10 cellular contexts compared by ENCODE assay signal in genomic region chr4:169025184-169025583, GRCh38. TPM values are rescaled to one million over a fixed set of nuclear protein-coding genes. Genes with fewer than 3 reads are reported as not detected.
DNase-seq lines count a peak whose midpoint lies in the region; ATAC-seq and TF ChIP-seq lines count a peak whose summit lies in the region.
"Had no signal": no experiment of that assay in that cellular context is flagged by ENCODE, and none has a peak within 500 bp of the region (broad histone marks: within the 10 kb centered on the region; RNA-seq: fewer than 3 reads in every experiment).

No MANE protein-coding gene starts in this region.

- no peaks in the 10 kb centered on the region for H3K36me3 ChIP-seq in Loucy (ENCODE audit: insufficient read depth, low read length)
- H3K36me3 ChIP-seq in mesenchymal stem cell (ENCODE audit: control insufficient read depth in 1 of 2, insufficient read depth in 2 of 2, low read depth in 1 of 2, low read length in 2 of 2): no peaks in the 10 kb centered on the region
- H3K36me3 ChIP-seq: BLaER1 had no signal

- H2BK12ac ChIP-seq in mesenchymal stem cell (ENCODE audit: low read length in 2 of 2): no peak overlapping the region

- no peak overlapping the region for H2BK15ac ChIP-seq in mesenchymal stem cell (ENCODE audit: low read depth, poor library complexity, severe bottlenecking)

- H2AFZ ChIP-seq in Loucy (ENCODE audit: low read length) (0 out of 2 replicates have a peak overlapping the region, but pooled peaks have one; percentile 6), mesenchymal stem cell (ENCODE audit: low read depth, low read length) (no peak overlapping the region)

- H3K4ac ChIP-seq in mesenchymal stem cell (ENCODE audit: low read depth in 1 of 2, low read length in 2 of 2): no peak overlapping the region

- H3K4me3 ChIP-seq in Loucy (ENCODE audit: low read length, poor library complexity, severe bottlenecking) (no peak overlapping the region), mesenchymal stem cell (ENCODE audit: insufficient read depth in 1 of 2, low read depth in 1 of 2, low read length in 2 of 2) (no peak overlapping the region)
- H3K4me3 ChIP-seq: BLaER1 had no signal

- no peaks in the 10 kb centered on the region for H3K36me3 Mint-ChIP-seq in nephron progenitor cell (ENCODE audit: low read depth)
- no peaks in the 10 kb centered on the region for H3K36me3 Mint-ChIP-seq in activated naive CD4-positive, alpha-beta T cell treated with anti-CD3 and anti-CD28 coated beads, Interleukin-2, amount 50 U/mL, for 72 hours
- H3K36me3 Mint-ChIP-seq: IgD-negative memory B cell, T-cell had no signal

- no peaks in the 10 kb centered on the region for H3K79me1 ChIP-seq in mesenchymal stem cell (replicated peaks; ENCODE audit: low read length, poor library complexity, severe bottlenecking)

- peaks cover 4% of the 10 kb centered on the region for H3K27me3 Mint-ChIP-seq in nephron progenitor cell (ENCODE audit: low read depth, poor library complexity)

- H3K14ac ChIP-seq in mesenchymal stem cell (ENCODE audit: low read length in 2 of 2): no peak overlapping the region

- H2AK5ac ChIP-seq in mesenchymal stem cell (ENCODE audit: low read length, severe bottlenecking): no peak overlapping the region

- H3K27me3 ChIP-seq in Loucy (ENCODE audit: insufficient read depth, low read length, poor library complexity, severe bottlenecking): no peaks in the 10 kb centered on the region
- H3K27me3 ChIP-seq in mesenchymal stem cell (ENCODE audit: control insufficient read depth in 1 of 2, insufficient read depth in 1 of 2, low read length in 2 of 2): no peaks in the 10 kb centered on the region
- H3K27me3 ChIP-seq: BLaER1 had no signal

- H4K20me1 ChIP-seq in Loucy (ENCODE audit: insufficient read depth, low read length, poor library complexity, severe bottlenecking): no peaks in the 10 kb centered on the region
- H4K20me1 ChIP-seq: BLaER1 had no signal

- no peak overlapping the region for H3K27ac Mint-ChIP-seq in nephron progenitor cell
- no peak overlapping the region for H3K27ac Mint-ChIP-seq in activated naive CD4-positive, alpha-beta T cell treated with anti-CD3 and anti-CD28 coated beads, Interleukin-2, amount 50 U/mL, for 72 hours
- H3K27ac Mint-ChIP-seq: IgD-negative memory B cell, T-cell had no signal

- WGBS in mesenchymal stem cell: 100% methylated on average over 1 of the region's 1 CpG

- H3K4me2 ChIP-seq in Loucy (ENCODE audit: low read depth, low read length, poor library complexity, severe bottlenecking) (no peak overlapping the region), mesenchymal stem cell (ENCODE audit: low read length, poor library complexity, severe bottlenecking) (no peak overlapping the region)
- H3K4me2 ChIP-seq: BLaER1 had no signal

- no peaks in the 10 kb centered on the region for H3K9me2 ChIP-seq in Loucy (replicated peaks; ENCODE audit: low read depth, low read length)

- peaks cover 10% of the 10 kb centered on the region for H3K4me1 Mint-ChIP-seq in nephron progenitor cell
- H3K4me1 Mint-ChIP-seq: IgD-negative memory B cell, T-cell had no signal

- no peak overlapping the region for H3K23ac ChIP-seq in mesenchymal stem cell (ENCODE audit: low read length in 2 of 2)

- H3K79me2 ChIP-seq in Loucy (ENCODE audit: insufficient read depth, low read length): no peaks in the 10 kb centered on the region

- H4K91ac ChIP-seq in mesenchymal stem cell (ENCODE audit: low read length): no peak overlapping the region

- DNase-seq in mesenchymal stem cell (no peak), nephron progenitor cell (no peak), NCI-H128 (lab: John Stamatoyannopoulos, UW; ENCODE audit: unreplicated experiment) (no peak)
- DNase-seq in activated naive CD4-positive, alpha-beta T cell treated with anti-CD3 and anti-CD28 coated beads, Interleukin-2, amount 50 U/mL, for 72 hours (ENCODE audit: low spot score in 2 of 2): no peak
- DNase-seq: T-cell had no signal

- H3K9me3 ChIP-seq in Loucy (ENCODE audit: insufficient read depth, low read depth, low read length) (no peaks in the 10 kb centered on the region), mesenchymal stem cell (ENCODE audit: control insufficient read depth, low read length) (no peaks in the 10 kb centered on the region)
- H3K9me3 ChIP-seq: BLaER1 had no signal

- H3K18ac ChIP-seq in mesenchymal stem cell (ENCODE audit: low read depth in 1 of 2, low read length in 2 of 2): no peak overlapping the region

- H4K8ac ChIP-seq in mesenchymal stem cell (ENCODE audit: low read length): no peak overlapping the region

- no peak overlapping the region for H3K27ac ChIP-seq in mesenchymal stem cell (ENCODE audit: low read length, poor library complexity, severe bottlenecking)
- H3K27ac ChIP-seq: BLaER1 had no signal

- peak; percentile 4 for ATAC-seq in GM18868 (IDR thresholded peaks at IDR 0.05; ENCODE audit: unreplicated experiment)
- peak; percentile 11 for ATAC-seq in GM21529 (IDR thresholded peaks at IDR 0.05; ENCODE audit: unreplicated experiment)
- no peak for ATAC-seq in activated naive CD4-positive, alpha-beta T cell treated with anti-CD3 and anti-CD28 coated beads, Interleukin-2, amount 50 U/mL, for 72 hours

- H2BK5ac ChIP-seq in mesenchymal stem cell (ENCODE audit: low read depth, low read length, poor library complexity, severe bottlenecking): no peak overlapping the region

- H3F3A ChIP-seq in Loucy (ENCODE audit: low read depth): no peaks in the 10 kb centered on the region

- H3K9ac ChIP-seq in Loucy (ENCODE audit: low read depth, low read length, poor library complexity, severe bottlenecking): no peak overlapping the region
- peak overlapping the region; percentile 19 for H3K9ac ChIP-seq in mesenchymal stem cell (ENCODE audit: low read length)
- H3K9ac ChIP-seq: BLaER1 had no signal

- H3K4me3 Mint-ChIP-seq in nephron progenitor cell: no peak overlapping the region
- H3K4me3 Mint-ChIP-seq: IgD-negative memory B cell, T-cell had no signal

- H3K4me1 ChIP-seq in Loucy (ENCODE audit: insufficient read depth, low read length, poor library complexity, severe bottlenecking) (no peaks in the 10 kb centered on the region), mesenchymal stem cell (ENCODE audit: control insufficient read depth, insufficient read depth, low read depth, low read length) (no peaks in the 10 kb centered on the region)

- H2BK120ac ChIP-seq in mesenchymal stem cell (ENCODE audit: low read depth, low read length): no peak overlapping the region

- no peak for TF ChIP-seq CTCF in Loucy (conservative IDR thresholded peaks at IDR 0.05; ENCODE audit: low read length)
- TF ChIP-seq CTCF in nephron progenitor cell (IDR thresholded peaks at IDR 0.05): no peak

- peaks cover 6% of the 10 kb centered on the region for H3K9me3 Mint-ChIP-seq in nephron progenitor cell
- no peaks in the 10 kb centered on the region for H3K9me3 Mint-ChIP-seq in activated naive CD4-positive, alpha-beta T cell treated with anti-CD3 and anti-CD28 coated beads, Interleukin-2, amount 50 U/mL, for 72 hours
- H3K9me3 Mint-ChIP-seq: IgD-negative memory B cell, T-cell had no signal

RNA-seq across cellular contexts. Expression of gene CBR4, which starts 15.1 kb away (rescaled TPM):
- polyA plus RNA-seq in mesenchymal stem cell (2013, experiment 1 of 2): 6.7 TPM
- 6.3 TPM for polyA plus RNA-seq in mesenchymal stem cell (2013, experiment 2 of 2)
- total RNA-seq in activated naive CD4-positive, alpha-beta T cell treated with anti-CD3 and anti-CD28 coated beads, Interleukin-2, amount 50 U/mL, for 72 hours: 10 to 100 TPM; 18.0 to 22.4 TPM

Comparison
In these comparisons a context has a peak if more than half of its experiments do, and no peak if none do; other contexts are left out.
1. ATAC-seq: peak in GM18868 (single experiment) and GM21529 (single experiment); none in activated naive CD4-positive, alpha-beta T cell treated with anti-CD3 and anti-CD28 coated beads, Interleukin-2, amount 50 U/mL, for 72 hours (0 of 2).